9 cellular contexts compared by ENCODE assay signal in genomic region chr2:158970522-158970855, GRCh38. TPM values are rescaled to one million over a fixed set of nuclear protein-coding genes. Genes with fewer than 3 reads are reported as not detected.
DNase-seq lines count a peak whose midpoint lies in the region; TF ChIP-seq lines count a peak whose summit lies in the region.
"Had no signal": no experiment of that assay in that cellular context is flagged by ENCODE, and none has a peak within 500 bp of the region (broad histone marks: within the 10 kb centered on the region; RNA-seq: fewer than 3 reads in every experiment).

No MANE protein-coding gene starts in this region.

- H3K27me3 ChIP-seq in BE2C (no peaks in the 10 kb centered on the region), KMS-11 (ENCODE audit: insufficient read depth, low read depth) (no peaks in the 10 kb centered on the region; the same call in 1 of the 2 replicates), endocrine pancreas (ENCODE audit: control insufficient read depth, insufficient read depth, low read length) (no peaks in the 10 kb centered on the region)

- H3K27ac Mint-ChIP-seq in neural crest cell (ENCODE audit: unreplicated experiment), result no peak overlapping the region

- POLR2A ChIA-PET in HEK293T (lab: Yijun Ruan, JAX), result interaction anchor here (1.6 to 3.0 kb wide), 2 partner anchors 38 to 52 kb away, joined by 3 to 7 read pairs; no protein-coding TSS in a partner anchor

- H3K9ac ChIP-seq in KMS-11 (no peak overlapping the region), endocrine pancreas (ENCODE audit: control insufficient read depth, insufficient read depth, low read length) (no peak overlapping the region)

- H3K9me3 ChIP-seq in BE2C (no peaks in the 10 kb centered on the region), endocrine pancreas (ENCODE audit: control insufficient read depth, low read length) (no peaks in the 10 kb centered on the region)

- CTCF ChIA-PET in HEK293T (lab: Yijun Ruan, JAX), result interaction anchor here (0.8 kb wide), 1 partner anchor 27 kb away, joined by 3 read pairs; no protein-coding TSS in a partner anchor

- no peak overlapping the region for H3K27ac ChIP-seq in KMS-11

- H3K79me2 ChIP-seq in KMS-11 (ENCODE audit: insufficient read depth, low read depth), result no peaks in the 10 kb centered on the region

- peaks cover 59% of the 10 kb centered on the region for H3K27me3 Mint-ChIP-seq in neural crest cell (ENCODE audit: low read depth)

- H3K4me1 ChIP-seq in BE2C (no peaks in the 10 kb centered on the region), KMS-11 (ENCODE audit: low read depth, poor library complexity, severe bottlenecking) (peaks cover 35% of the 10 kb centered on the region), endocrine pancreas (ENCODE audit: control insufficient read depth, insufficient read depth, low read length) (no peaks in the 10 kb centered on the region)

- H3K36me3 Mint-ChIP-seq in neural crest cell (ENCODE audit: low read depth), result no peaks in the 10 kb centered on the region

- H3K4me3 ChIP-seq in BE2C (ENCODE audit: low read depth, low read length) (peak overlapping the region; percentile 86), KMS-11 (IDR thresholded peaks at IDR 0.05; ENCODE audit: insufficient read depth, low read depth, low read length) (no peak overlapping the region), endocrine pancreas (ENCODE audit: control insufficient read depth, insufficient read depth, low read length) (peak overlapping the region; percentile 75)

- peak overlapping the region; percentile 96 for H3K4me3 Mint-ChIP-seq in neural crest cell

- H3K36me3 ChIP-seq in BE2C (no peaks in the 10 kb centered on the region), KMS-11 (ENCODE audit: insufficient read depth) (no peaks in the 10 kb centered on the region), endocrine pancreas (ENCODE audit: control insufficient read depth, insufficient read depth, low read length) (no peaks in the 10 kb centered on the region)

- no peak for TF ChIP-seq CTCF in BE2C (IDR thresholded peaks at IDR 0.05; ENCODE audit: low read depth, low read length)
- TF ChIP-seq CTCF in KMS-11 (conservative IDR thresholded peaks at IDR 0.05; ENCODE audit: low read depth, low read length), result no peak
- no peak for TF ChIP-seq CTCF in neural crest cell (conservative IDR thresholded peaks at IDR 0.05)

- no peak overlapping the region for H2AFZ ChIP-seq in KMS-11 (ENCODE audit: low read depth)

- peak overlapping the region; percentile 93; the same call in 1 of the 2 replicates for H3K4me2 ChIP-seq in KMS-11

- H4K20me1 ChIP-seq in KMS-11 (ENCODE audit: insufficient read depth), result no peaks in the 10 kb centered on the region

- DNase-seq in BE2C (no peak), neural crest cell (ENCODE audit: low read depth, low spot score) (no peak), NAMALWA (ENCODE audit: low spot score) (no peak), germinal center (ENCODE audit: low spot score) (no peak), HEK293T (ENCODE audit: extremely low spot score) (no peak)
- DNase-seq in stimulated activated CD4-positive, alpha-beta T cell treated with anti-CD3 and anti-CD28 coated beads, Interleukin-2, amount 100 ng/mL, for 48 hours, result no peak
- DNase-seq: activated CD4-positive, alpha-beta T cell treated with anti-CD3 and anti-CD28 coated beads, Interleukin-2, amount 50 U/mL, for 4 hours had no signal

- H3K9me3 Mint-ChIP-seq in neural crest cell, result no peaks in the 10 kb centered on the region

- H3K4me1 Mint-ChIP-seq in neural crest cell, result peaks cover 59% of the 10 kb centered on the region

TF ChIP-seq in HEK293T, 16 proteins besides CTCF, POLR2A, EP300 and RAD21:
- TF ChIP-seq CTBP1 (IDR thresholded peaks at IDR 0.05; ENCODE audit: borderline replicate concordance), result no peak
- no peak for TF ChIP-seq HDGF (IDR thresholded peaks at IDR 0.05; ENCODE audit: borderline replicate concordance)
- TF ChIP-seq ZNF384 (IDR thresholded peaks at IDR 0.05), result no peak
- no peak for TF ChIP-seq ARNT (IDR thresholded peaks at IDR 0.05)
- TF ChIP-seq SP1 (IDR thresholded peaks at IDR 0.05), result no peak
- no peak for TF ChIP-seq FOXM1 (IDR thresholded peaks at IDR 0.05; ENCODE audit: borderline replicate concordance)
- no peak for TF ChIP-seq NFRKB (IDR thresholded peaks at IDR 0.05)
- TF ChIP-seq FOXK2 (IDR thresholded peaks at IDR 0.05), result no peak
- TF ChIP-seq SUZ12 (IDR thresholded peaks at IDR 0.05), result no peak
- no peak for TF ChIP-seq BHLHE40 (IDR thresholded peaks at IDR 0.05; ENCODE audit: borderline replicate concordance)
- no peak for TF ChIP-seq LEF1 (IDR thresholded peaks at IDR 0.05; ENCODE audit: borderline replicate concordance)
- TF ChIP-seq ELF4 (IDR thresholded peaks at IDR 0.05), result no peak
- TF ChIP-seq PKNOX1 (IDR thresholded peaks at IDR 0.05), result no peak
- no peak for TF ChIP-seq TARDBP (IDR thresholded peaks at IDR 0.05)
- no peak for TF ChIP-seq FOXA1 (IDR thresholded peaks at IDR 0.05)
- no peak for TF ChIP-seq L3MBTL2 (conservative IDR thresholded peaks at IDR 0.05)

RNA-seq across cellular contexts. Expression of gene TANC1, which starts 2.0 kb away (rescaled TPM):
- polyA plus RNA-seq in BE2C (2012; ENCODE audit: insufficient read depth, insufficient read length, low read depth), result 11.5 TPM
- 13.2 and 14.1 TPM in 2 replicates for total RNA-seq in neural crest cell
